In genomic region chr9:76572205-76572550, GRCh38 we compare ENCODE assay signal across 11 cellular contexts.
DNase-seq lines count a peak whose midpoint lies in the region; TF ChIP-seq lines count a peak whose summit lies in the region.
"Had no signal": no experiment of that assay in that cellular context is flagged by ENCODE, and none has a peak within 500 bp of the region (broad histone marks: within the 10 kb centered on the region; RNA-seq: fewer than 3 reads in every experiment).

No MANE protein-coding gene starts in this region.

- H3K27me3 Mint-ChIP-seq in activated T-cell treated with anti-CD3 and anti-CD28 coated beads, Interleukin-2, amount 50 U/mL, for 24 hours, result peaks cover 53% of the 10 kb centered on the region
- H3K27me3 Mint-ChIP-seq in dendritic cell treated with granulocyte-macrophage colony-stimulating factor and Interleukin-4, amounts not matched to agents 40 ng/mL and 50 ng/mL, for 4 days, result no peaks in the 10 kb centered on the region

- H3K79me2 ChIP-seq in Loucy (ENCODE audit: insufficient read depth, low read length) (no peaks in the 10 kb centered on the region), osteoblast (ENCODE audit: insufficient read depth, low read length) (no peaks in the 10 kb centered on the region)

- H3K4me3 ChIP-seq in Loucy (ENCODE audit: low read length, poor library complexity, severe bottlenecking), result no peak overlapping the region
- no peak overlapping the region for H3K4me3 ChIP-seq in osteoblast (ENCODE audit: insufficient read depth, low read length)
- no peak overlapping the region for H3K4me3 ChIP-seq in lower leg skin (ENCODE audit: low read depth, poor library complexity, severe bottlenecking)

- peaks cover 27% of the 10 kb centered on the region for H3K4me1 Mint-ChIP-seq in activated T-cell treated with anti-CD3 and anti-CD28 coated beads, Interleukin-2, amount 50 U/mL, for 24 hours (ENCODE audit: low read depth)
- peaks cover 85% of the 10 kb centered on the region for H3K4me1 Mint-ChIP-seq in dendritic cell treated with granulocyte-macrophage colony-stimulating factor and Interleukin-4, amounts not matched to agents 40 ng/mL and 50 ng/mL, for 4 days (ENCODE audit: low read depth)

- H3K4me2 ChIP-seq in Loucy (ENCODE audit: low read depth, low read length, poor library complexity, severe bottlenecking) (no peak overlapping the region), osteoblast (ENCODE audit: insufficient read depth, low read length) (peak overlapping the region; percentile 84)

- no peak for TF ChIP-seq POLR2A in lower leg skin (IDR thresholded peaks at IDR 0.05)

- H3K4me1 ChIP-seq in Loucy (ENCODE audit: insufficient read depth, low read length, poor library complexity, severe bottlenecking) (peaks cover 43% of the 10 kb centered on the region), osteoblast (ENCODE audit: insufficient read depth, low read length) (peaks cover 23% of the 10 kb centered on the region)

- H3K9ac ChIP-seq in Loucy (ENCODE audit: low read depth, low read length, poor library complexity, severe bottlenecking), result no peak overlapping the region

- no peak for DNase-seq in activated T-cell treated with anti-CD3 and anti-CD28 coated beads, Interleukin-2, amount 50 U/mL, for 24 hours
- DNase-seq in activated T-cell treated with anti-CD3 and anti-CD28 coated beads for 4 hours (no peak), osteoblast (ENCODE audit: insufficient read length, low spot score, missing footprints) (no peak), cerebellar nuclear complex (lab: John Stamatoyannopoulos, UW) (no peak), lower leg skin (ENCODE audit: low spot score in 2 of 2) (no peak), SW 1271 (lab: John Stamatoyannopoulos, UW) (no peak)
- DNase-seq: MM.1S; NCI-H226; stimulated activated CD4-positive, alpha-beta T cell treated with anti-CD3 and anti-CD28 coated beads, Interleukin-12 subunit alpha, Interleukin-12 subunit beta, amount 100 ng/mL, for 4 hours had no signal

- H3K36me3 ChIP-seq in Loucy (ENCODE audit: insufficient read depth, low read length), result no peaks in the 10 kb centered on the region
- no peaks in the 10 kb centered on the region for H3K36me3 ChIP-seq in osteoblast (ENCODE audit: insufficient read depth, low read length)

- H2AFZ ChIP-seq in Loucy (ENCODE audit: low read length) (peak overlapping the region; percentile 16; the same call in 1 of the 2 replicates), osteoblast (ENCODE audit: low read length) (no peak overlapping the region)

- peaks cover 9% of the 10 kb centered on the region; the same call in 1 of the 2 replicates for H3F3A ChIP-seq in Loucy (ENCODE audit: low read depth)

- no peak overlapping the region for H3K27ac Mint-ChIP-seq in activated T-cell treated with anti-CD3 and anti-CD28 coated beads, Interleukin-2, amount 50 U/mL, for 24 hours
- H3K27ac Mint-ChIP-seq in dendritic cell treated with granulocyte-macrophage colony-stimulating factor and Interleukin-4, amounts not matched to agents 40 ng/mL and 50 ng/mL, for 4 days, result peak overlapping the region; percentile 85

- no peaks in the 10 kb centered on the region for H3K27me3 ChIP-seq in Loucy (ENCODE audit: insufficient read depth, low read length, poor library complexity, severe bottlenecking)
- no peaks in the 10 kb centered on the region for H3K27me3 ChIP-seq in osteoblast (ENCODE audit: insufficient read depth, low read length)

- peak overlapping the region; percentile 60 for H3K27ac ChIP-seq in osteoblast (ENCODE audit: low read depth, low read length)

- no peaks in the 10 kb centered on the region for H3K36me3 Mint-ChIP-seq in activated T-cell treated with anti-CD3 and anti-CD28 coated beads, Interleukin-2, amount 50 U/mL, for 24 hours (ENCODE audit: low read depth)
- peaks cover 21% of the 10 kb centered on the region for H3K36me3 Mint-ChIP-seq in dendritic cell treated with granulocyte-macrophage colony-stimulating factor and Interleukin-4, amounts not matched to agents 40 ng/mL and 50 ng/mL, for 4 days (ENCODE audit: low read depth)

- H3K9me2 ChIP-seq in Loucy (replicated peaks; ENCODE audit: low read depth, low read length), result no peaks in the 10 kb centered on the region

- peaks cover 11% of the 10 kb centered on the region for H3K9me3 Mint-ChIP-seq in activated T-cell treated with anti-CD3 and anti-CD28 coated beads, Interleukin-2, amount 50 U/mL, for 24 hours
- peaks cover 8% of the 10 kb centered on the region for H3K9me3 Mint-ChIP-seq in dendritic cell treated with granulocyte-macrophage colony-stimulating factor and Interleukin-4, amounts not matched to agents 40 ng/mL and 50 ng/mL, for 4 days

- peaks cover 7% of the 10 kb centered on the region for H3K9me3 ChIP-seq in Loucy (ENCODE audit: insufficient read depth, low read depth, low read length)
- peaks cover 5% of the 10 kb centered on the region for H3K9me3 ChIP-seq in osteoblast (ENCODE audit: low read depth, low read length)

- H4K20me1 ChIP-seq in Loucy (ENCODE audit: insufficient read depth, low read length, poor library complexity, severe bottlenecking) (no peaks in the 10 kb centered on the region), osteoblast (ENCODE audit: insufficient read depth, low read length) (no peaks in the 10 kb centered on the region)

- TF ChIP-seq CTCF in Loucy (conservative IDR thresholded peaks at IDR 0.05; ENCODE audit: low read length) (no peak), osteoblast (IDR thresholded peaks at IDR 0.05; ENCODE audit: extremely low read depth, low read depth, low read length) (no peak), lower leg skin (IDR thresholded peaks at IDR 0.05) (no peak)

- WGBS in lower leg skin, 2 donors, result 62 to 75% methylated on average over 3 of the region's 3 CpGs

- peak overlapping the region; percentile 40 for H3K4me3 Mint-ChIP-seq in activated T-cell treated with anti-CD3 and anti-CD28 coated beads, Interleukin-2, amount 50 U/mL, for 24 hours
- no peak overlapping the region for H3K4me3 Mint-ChIP-seq in dendritic cell treated with granulocyte-macrophage colony-stimulating factor and Interleukin-4, amounts not matched to agents 40 ng/mL and 50 ng/mL, for 4 days

- intact Hi-C loops in dendritic cell treated with granulocyte-macrophage colony-stimulating factor and Interleukin-4, amounts not matched to agents 40 ng/mL and 50 ng/mL, for 4 days (cut with micrococcal nuclease), result loop anchor here (2.0 kb wide), 1 partner anchor 15 kb away; no protein-coding TSS in a partner anchor
- intact Hi-C loops in lower leg skin (cut with DNase I; ENCODE audit: low total_unique reads), result no loop called here
